ENCODE assay signal across 16 cellular contexts in the genomic region with DNA sequence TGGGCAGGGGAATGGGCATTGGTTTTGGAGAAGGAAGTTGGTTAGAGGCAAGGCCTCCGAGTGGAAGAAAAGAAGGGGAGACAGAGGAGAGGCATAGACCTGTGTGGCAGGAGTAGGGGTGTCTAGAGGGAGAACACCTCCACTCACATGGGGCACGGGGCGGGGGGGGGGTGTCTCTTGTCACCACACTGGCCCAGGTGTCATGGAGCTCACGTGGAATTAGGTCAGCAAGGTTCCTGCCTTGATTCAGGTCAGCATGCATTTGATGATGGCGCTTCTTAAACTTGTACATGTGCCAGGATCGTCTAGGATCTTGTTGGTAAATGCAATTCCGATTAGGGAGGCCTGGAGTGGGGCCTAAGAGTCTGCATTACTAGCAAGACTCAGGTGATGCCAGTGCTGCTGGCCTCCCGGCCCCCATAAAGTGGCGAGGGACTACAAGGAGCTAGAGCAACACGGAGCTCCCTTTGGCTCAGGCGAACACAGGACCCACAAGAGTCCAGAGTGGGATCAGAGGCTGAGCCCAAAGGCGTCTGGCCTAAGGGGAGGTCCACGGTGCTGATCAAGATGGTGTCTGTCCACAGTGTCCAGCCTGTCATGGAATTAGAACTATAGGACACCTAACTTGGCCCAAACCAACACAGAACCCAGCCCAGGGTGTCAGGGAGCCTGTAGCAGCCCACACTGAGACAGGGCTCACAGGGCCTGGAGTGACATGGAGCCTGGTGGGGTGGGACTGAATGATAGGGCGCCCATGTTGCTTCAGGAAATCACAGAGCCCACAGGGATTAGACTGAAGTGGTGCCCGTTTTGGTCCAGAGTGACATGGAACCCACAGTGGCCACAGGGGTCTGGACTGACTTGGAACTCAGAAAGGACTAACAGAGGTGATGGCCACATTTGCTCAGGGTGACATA. TPM values are rescaled to one million over a fixed set of nuclear protein-coding genes. Genes with fewer than 3 reads are reported as not detected.
A peak's percentile ranks its signal among the peaks of the same experiment; 100 is the strongest.
DNase-seq lines count a peak whose midpoint lies in the region; ATAC-seq, FAIRE-seq and TF ChIP-seq lines count a peak whose summit lies in the region.
"Had no signal": no experiment of that assay in that cellular context is flagged by ENCODE, and none has a peak within 500 bp of the region (broad histone marks: within the 10 kb centered on the region; RNA-seq: fewer than 3 reads in every experiment).

No MANE protein-coding gene starts in this region.

- no peaks in the 10 kb centered on the region for H4K20me1 ChIP-seq in DOHH2 (ENCODE audit: control insufficient read depth, insufficient read depth, low read depth, low read length)

- peaks cover 2% of the 10 kb centered on the region; the same call in 1 of the 2 replicates for H3F3A ChIP-seq in DOHH2 (ENCODE audit: control insufficient read depth, insufficient read depth)

- H3K79me2 ChIP-seq in DOHH2 (ENCODE audit: control insufficient read depth, low read length): 0 out of 2 replicates have a peak, but pooled peaks cover 5% of the 10 kb centered on the region

- peak overlapping the region; percentile 84 for H3K4me3 ChIP-seq in DOHH2 (ENCODE audit: low read length)
- H3K4me3 ChIP-seq: lung, ovary, sigmoid colon, thoracic aorta had no signal

- TF ChIP-seq POLR2A in GM12891 (IDR thresholded peaks at IDR 0.05; ENCODE audit: low read depth, low read length): no peak

- H3K4me2 ChIP-seq in DOHH2 (ENCODE audit: low read length): peak overlapping the region; percentile 89

- no peaks in the 10 kb centered on the region for H3K9me3 ChIP-seq in DOHH2 (ENCODE audit: control insufficient read depth, insufficient read depth, low read length)
- H3K9me3 ChIP-seq: breast epithelium, ovary, sigmoid colon, thoracic aorta had no signal

- H3K9me2 ChIP-seq in DOHH2 (replicated peaks; ENCODE audit: control insufficient read depth, low read length): no peaks in the 10 kb centered on the region

- peak overlapping the region; percentile 88 for H3K27ac ChIP-seq in DOHH2 (ENCODE audit: low read depth, low read length)
- H3K27ac ChIP-seq in angular gyrus (ENCODE audit: low read depth, low read length): peak overlapping the region; percentile 97
- H3K27ac ChIP-seq in layer of hippocampus (ENCODE audit: low read depth, low read length): peak overlapping the region; percentile 92
- peak overlapping the region; percentile 95 for H3K27ac ChIP-seq in substantia nigra (ENCODE audit: low read depth, low read length, poor library complexity, severe bottlenecking)
- H3K27ac ChIP-seq: epithelial cell of prostate, foreskin keratinocyte, ovary, thoracic aorta had no signal

- H3K36me3 ChIP-seq in DOHH2 (ENCODE audit: control insufficient read depth, low read length): no peaks in the 10 kb centered on the region
- H3K36me3 ChIP-seq: breast epithelium, ovary, sigmoid colon, thoracic aorta had no signal

- FAIRE-seq in GM12891 (lab: Jason Lieb, UNC): no peak
- FAIRE-seq: islet of Langerhans had no signal

- peaks cover 69% of the 10 kb centered on the region for H3K4me1 ChIP-seq in DOHH2 (ENCODE audit: control insufficient read depth, low read length)
- H3K4me1 ChIP-seq: foreskin keratinocyte, sigmoid colon had no signal

- no peak for TF ChIP-seq CTCF in DOHH2 (IDR thresholded peaks at IDR 0.05; ENCODE audit: low read depth, low read length, poor library complexity, severe bottlenecking)

- peak in 4 of 49 donors; percentile 4 to 53 (median 50) for DNase-seq in substantia nigra (lab: John Stamatoyannopoulos, UW)
- no peak for DNase-seq in DMS153 treated with DMSO at 0.1 percent for 48 hours (lab: John Stamatoyannopoulos, UW; ENCODE audit: unreplicated experiment)
- DNase-seq in GM12891 (ENCODE audit: insufficient read length, low spot score): no peak
- DNase-seq: foreskin keratinocyte, sigmoid colon, T-helper 9 cell had no signal

- no peak for ATAC-seq in GM21526 (IDR thresholded peaks at IDR 0.05; ENCODE audit: low FRiP score, unreplicated experiment)
- ATAC-seq: foreskin keratinocyte had no signal

- no peaks in the 10 kb centered on the region for H3K27me3 ChIP-seq in DOHH2 (ENCODE audit: control insufficient read depth, low read length)
- no peaks in the 10 kb centered on the region for H3K27me3 ChIP-seq in layer of hippocampus (ENCODE audit: control insufficient read depth, insufficient read depth, low read length)
- H3K27me3 ChIP-seq: breast epithelium, ovary had no signal

TF ChIP-seq in GM12891, 5 proteins besides CTCF, POLR2A, EP300 and RAD21:
- TF ChIP-seq TAF1 (IDR thresholded peaks at IDR 0.05; ENCODE audit: low read depth, low read length) (no peak), POU2F2 (IDR thresholded peaks at IDR 0.05; ENCODE audit: low read depth, low read length) (no peak), PAX5 (IDR thresholded peaks at IDR 0.05; ENCODE audit: insufficient read depth, low read length, severe bottlenecking) (no peak)

RNA-seq across cellular contexts. Expression of a gene that starts 16.7 kb away (rescaled TPM):
- polyA plus RNA-seq in GM12891 (2012; ENCODE audit: low read depth, missing spikeins): 6.8 TPM

RNA-seq across cellular contexts. Expression of a gene that starts 47.0 kb away (rescaled TPM):
- polyA plus RNA-seq in GM12891 (2012; ENCODE audit: low read depth, missing spikeins): 34.8 TPM

RNA-seq across cellular contexts. Expression of a gene that starts 52.3 kb away (rescaled TPM):
- polyA plus RNA-seq in GM12891 (2012; ENCODE audit: low read depth, missing spikeins): 0.24 TPM
